In the genomic region with DNA sequence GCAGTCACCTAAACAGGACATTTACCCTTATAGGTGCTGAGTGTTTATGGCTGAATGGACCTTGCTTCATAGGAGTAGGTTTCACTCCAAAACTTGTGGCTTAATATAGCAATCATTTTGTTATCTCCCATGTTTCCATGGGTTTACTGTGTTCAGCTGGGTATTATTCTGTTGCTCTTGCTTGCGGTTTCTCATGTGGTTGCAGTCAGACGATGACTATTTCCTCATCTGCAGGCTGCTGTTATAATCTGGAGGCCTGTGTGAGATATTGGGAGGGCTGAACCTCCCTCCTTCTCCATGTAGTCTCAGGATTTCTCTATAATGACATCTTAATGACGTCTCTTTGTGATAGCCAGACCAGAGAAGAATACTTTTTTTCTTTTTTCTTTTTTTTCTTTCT, we compare ENCODE assay signal across 10 cellular contexts.
DNase-seq lines count a peak whose midpoint lies in the region; ATAC-seq and TF ChIP-seq lines count a peak whose summit lies in the region.
"Had no signal": no experiment of that assay in that cellular context is flagged by ENCODE, and none has a peak within 500 bp of the region (broad histone marks: within the 10 kb centered on the region; RNA-seq: fewer than 3 reads in every experiment).

No MANE protein-coding gene starts in this region.

- H2BK12ac ChIP-seq in mesenchymal stem cell (ENCODE audit: low read length in 2 of 2) = no peak overlapping the region

- WGBS in mesenchymal stem cell = 98% methylated on average over 3 of the region's 3 CpGs

- H2BK15ac ChIP-seq in mesenchymal stem cell (ENCODE audit: low read depth, poor library complexity, severe bottlenecking) = no peak overlapping the region

- no peak overlapping the region for H2AK5ac ChIP-seq in mesenchymal stem cell (ENCODE audit: low read length, severe bottlenecking)

- TF ChIP-seq CTCF in breast epithelium (IDR thresholded peaks at IDR 0.05) = no peak

- H3K36me3 ChIP-seq in mesenchymal stem cell (ENCODE audit: control insufficient read depth in 1 of 2, insufficient read depth in 2 of 2, low read depth in 1 of 2, low read length in 2 of 2) = no peaks in the 10 kb centered on the region
- H3K36me3 ChIP-seq in breast epithelium = no peaks in the 10 kb centered on the region

- no peaks in the 10 kb centered on the region for H3K79me1 ChIP-seq in mesenchymal stem cell (replicated peaks; ENCODE audit: low read length, poor library complexity, severe bottlenecking)

- H3K27me3 ChIP-seq in mesenchymal stem cell (ENCODE audit: control insufficient read depth in 1 of 2, insufficient read depth in 1 of 2, low read length in 2 of 2) (peaks cover 0 to 6% of the 10 kb centered on the region in 2 experiments), breast epithelium (no peaks in the 10 kb centered on the region)

- no peak overlapping the region for H3K14ac ChIP-seq in mesenchymal stem cell (ENCODE audit: low read length in 2 of 2)

- H3K4me2 ChIP-seq in mesenchymal stem cell (ENCODE audit: low read length, poor library complexity, severe bottlenecking) = no peak overlapping the region

- no peak overlapping the region for H3K23ac ChIP-seq in mesenchymal stem cell (ENCODE audit: low read length in 2 of 2)

- DNase-seq in EL (peak; percentile 5), SKM-1 treated with dmso at 0.1 percent for 144 hours (lab: John Stamatoyannopoulos, UW; ENCODE audit: unreplicated experiment) (peak; percentile 49), mesenchymal stem cell (peak; percentile 9), NCI-H2107 treated with DMSO at 0.1 percent for 48 hours (lab: John Stamatoyannopoulos, UW; ENCODE audit: unreplicated experiment) (no peak), nucleus accumbens (lab: John Stamatoyannopoulos, UW) (no peak), breast epithelium (ENCODE audit: low spot score in 2 of 2) (no peak)
- DNase-seq: islet precursor cell had no signal

- no peaks in the 10 kb centered on the region for H3K4me1 ChIP-seq in mesenchymal stem cell (ENCODE audit: control insufficient read depth, insufficient read depth, low read depth, low read length)
- H3K4me1 ChIP-seq in breast epithelium = no peaks in the 10 kb centered on the region

- H3K27ac ChIP-seq in mesenchymal stem cell (ENCODE audit: low read length, poor library complexity, severe bottlenecking) = no peak overlapping the region
- H3K27ac ChIP-seq in breast epithelium = no peak overlapping the region
- H3K27ac ChIP-seq: SK-N-MC had no signal

- H4K8ac ChIP-seq in mesenchymal stem cell (ENCODE audit: low read length) = no peak overlapping the region

- no peak overlapping the region for H3K4me3 ChIP-seq in mesenchymal stem cell (ENCODE audit: insufficient read depth in 1 of 2, low read depth in 1 of 2, low read length in 2 of 2)
- no peak overlapping the region for H3K4me3 ChIP-seq in breast epithelium
- H3K4me3 ChIP-seq: SK-N-MC had no signal

- no peaks in the 10 kb centered on the region for H3K9me3 ChIP-seq in mesenchymal stem cell (ENCODE audit: control insufficient read depth, low read length)
- no peaks in the 10 kb centered on the region for H3K9me3 ChIP-seq in breast epithelium

- no peak overlapping the region for H4K91ac ChIP-seq in mesenchymal stem cell (ENCODE audit: low read length)

- no peak for TF ChIP-seq POLR2A in breast epithelium (IDR thresholded peaks at IDR 0.05)

- ATAC-seq in HG03565 (IDR thresholded peaks at IDR 0.05; ENCODE audit: unreplicated experiment) = peak; percentile 48
- ATAC-seq in GM18873 (IDR thresholded peaks at IDR 0.05; ENCODE audit: low FRiP score, unreplicated experiment) = no peak

- no peak overlapping the region for H2BK5ac ChIP-seq in mesenchymal stem cell (ENCODE audit: low read depth, low read length, poor library complexity, severe bottlenecking)

- no peak overlapping the region for H3K4ac ChIP-seq in mesenchymal stem cell (ENCODE audit: low read depth in 1 of 2, low read length in 2 of 2)

- intact Hi-C loops in breast epithelium (cut with DNase I; ENCODE audit: low total_unique reads) = no loop called here

- H3K9ac ChIP-seq in mesenchymal stem cell (ENCODE audit: low read length) = no peak overlapping the region

- no peak overlapping the region for H3K18ac ChIP-seq in mesenchymal stem cell (ENCODE audit: low read depth in 1 of 2, low read length in 2 of 2)

- no peak overlapping the region for H2BK120ac ChIP-seq in mesenchymal stem cell (ENCODE audit: low read depth, low read length)

- H2AFZ ChIP-seq in mesenchymal stem cell (ENCODE audit: low read depth, low read length) = no peak overlapping the region

Comparison
In these comparisons a context has a peak if more than half of its experiments do, and no peak if none do; other contexts are left out.
1. DNase-seq: peak in EL (single experiment), SKM-1 treated with dmso at 0.1 percent for 144 hours (single experiment) and mesenchymal stem cell (single experiment); none in NCI-H2107 treated with DMSO at 0.1 percent for 48 hours (single experiment), nucleus accumbens (0 of 56) and breast epithelium (0 of 2).